Comparison of ENCODE assay signal across 23 cellular contexts in genomic region chr4:86614896-86615295, GRCh38.
"Had no signal": no experiment of that assay in that cellular context is flagged by ENCODE, and none has a peak within 500 bp of the region (broad histone marks: within the 10 kb centered on the region; RNA-seq: fewer than 3 reads in every experiment).

No MANE protein-coding gene starts in this region.

- ATAC-seq: activated CD4-positive, alpha-beta T cell treated with anti-CD3 and anti-CD28 coated beads for 36 hours; PC-3 had no signal

- H3K4me3 ChIP-seq: cardiac muscle cell, SJSA1 had no signal

- DNase-seq: activated CD4-positive, alpha-beta memory T cell treated with anti-CD3 and anti-CD28 coated beads, Interleukin-2, amount 10 ng/mL, durations not matched to agents 7 days and 5 days; activated CD4-positive, alpha-beta T cell treated with anti-CD3 and anti-CD28 coated beads for 36 hours; activated CD4-positive, alpha-beta T cell treated with anti-CD3 and anti-CD28 coated beads, Interleukin-2, amount 50 U/mL, for 1 hour; activated gamma-delta T cell; activated naive CD4-positive, alpha-beta T cell treated with anti-CD3 and anti-CD28 coated beads for 36 hours; activated T-cell treated with anti-CD3 and anti-CD28 coated beads for 4 hours; activated T-cell treated with anti-CD3 and anti-CD28 coated beads, Interleukin-2, amount 50 U/mL, for 48 hours; amygdala; brain microvascular endothelial cell; Karpas-422; MM.1S; NCI-H1105; NCI-H1436; NCI-H1694 treated with DMSO at 0.1 percent for 48 hours; NCI-H2081; NCI-H446 treated with DMSO at 0.1 percent for 48 hours; NCI-H748 treated with DMSO at 0.1 percent for 48 hours; PC-3; SHP77; T-helper 9 cell had no signal

- FAIRE-seq: TTC549 had no signal

- H3K27ac ChIP-seq: brain microvascular endothelial cell, cardiac muscle cell, SJSA1 had no signal

- H3K27me3 ChIP-seq: brain microvascular endothelial cell, cardiac muscle cell, SJSA1 had no signal

- H3K36me3 ChIP-seq: brain microvascular endothelial cell, cardiac muscle cell, SJSA1 had no signal

- H3K4me1 ChIP-seq: SJSA1 had no signal
